17 cellular contexts compared by ENCODE assay signal in genomic region chr11:14070866-14071265, GRCh38.
DNase-seq lines count a peak whose midpoint lies in the region; ATAC-seq, FAIRE-seq and TF ChIP-seq lines count a peak whose summit lies in the region.
"Had no signal": no experiment of that assay in that cellular context is flagged by ENCODE, and none has a peak within 500 bp of the region (broad histone marks: within the 10 kb centered on the region; RNA-seq: fewer than 3 reads in every experiment).

No MANE protein-coding gene starts in this region.

- no peak for TF ChIP-seq RAD21 in A549 (conservative IDR thresholded peaks at IDR 0.05 in 1 of 2, IDR thresholded peaks at IDR 0.05 in 1 of 2)

- no peaks in the 10 kb centered on the region for H3K9me3 ChIP-seq in A549
- H3K9me3 ChIP-seq in stomach, result no peaks in the 10 kb centered on the region
- H3K9me3 ChIP-seq in OCI-LY7 (ENCODE audit: low read length), result no peaks in the 10 kb centered on the region
- H3K9me3 ChIP-seq: BLaER1 treated with 17β-estradiol and CSF1 and Interleukin-3, amounts not matched to agents 10 nM and 100 nM; HAP-1 had no signal

- no peaks in the 10 kb centered on the region for H3K36me3 Mint-ChIP-seq in activated T-cell treated with anti-CD3 and anti-CD28 coated beads, Interleukin-2, amount 50 U/mL, for 72 hours (ENCODE audit: insufficient read depth in 2 of 2)
- H3K36me3 Mint-ChIP-seq: CD8-positive, alpha-beta T cell had no signal

- no peak overlapping the region for H3K4me3 Mint-ChIP-seq in activated T-cell treated with anti-CD3 and anti-CD28 coated beads, Interleukin-2, amount 50 U/mL, for 72 hours
- H3K4me3 Mint-ChIP-seq: B cell; CD8-positive, alpha-beta T cell had no signal

- intact Hi-C loops in stomach (cut with DNase I; ENCODE audit: low total_unique reads) (no loop called here), OCI-LY7 (cut with micrococcal nuclease; ENCODE audit: unreplicated experiment) (loop anchor here (10.0 kb wide), 1 partner anchor 606 kb away; the partner anchor contains the start of gene BTBD10)

- DNase-seq in A549 (ENCODE audit: low read depth in 1 of 2, low spot score in 1 of 2) (no peak), amniotic epithelial cell (ENCODE audit: low read depth) (peak; percentile 32), fibroblast of peridontal ligament (ENCODE audit: extremely low read depth) (peak; percentile 11), omental fat pad (ENCODE audit: low spot score) (no peak), stomach (no peak), OCI-LY7 (ENCODE audit: low spot score) (no peak)
- DNase-seq in activated T-cell treated with anti-CD3 and anti-CD28 coated beads, Interleukin-2, amount 50 U/mL, for 72 hours, result no peak
- DNase-seq: CD8-positive, alpha-beta T cell; DMS 273 treated with DMSO at 0.1 percent for 48 hours; DMS53 had no signal

- no peak for TF ChIP-seq POLR2A in A549 (IDR thresholded peaks at IDR 0.05; ENCODE audit: low read length)
- TF ChIP-seq POLR2A in stomach (IDR thresholded peaks at IDR 0.05), result no peak

- H3K27me3 ChIP-seq in stomach, result no peaks in the 10 kb centered on the region
- H3K27me3 ChIP-seq: BLaER1 treated with 17β-estradiol and CSF1 and Interleukin-3, amounts not matched to agents 10 nM and 100 nM had no signal

- BruUV-seq in OCI-LY7 (replicated peaks; lab: Mats Ljungman, UMichigan), result no TSS peak

- no peaks in the 10 kb centered on the region for H3K4me1 ChIP-seq in A549
- peaks cover 0 to 11% (median 0%) of the 10 kb centered on the region in 4 donors for H3K4me1 ChIP-seq in stomach
- peaks cover 8% of the 10 kb centered on the region for H3K4me1 ChIP-seq in OCI-LY7 (ENCODE audit: insufficient read depth, low read length, poor library complexity, severe bottlenecking)
- H3K4me1 ChIP-seq: HAP-1 had no signal

- TF ChIP-seq EP300 in A549 (IDR thresholded peaks at IDR 0.05), result no peak
- no peak for TF ChIP-seq EP300 in stomach (IDR thresholded peaks at IDR 0.05)

- peaks cover 0 to 3% of the 10 kb centered on the region in 2 donors for H3K9me3 Mint-ChIP-seq in activated T-cell treated with anti-CD3 and anti-CD28 coated beads, Interleukin-2, amount 50 U/mL, for 72 hours
- H3K9me3 Mint-ChIP-seq: CD8-positive, alpha-beta T cell had no signal

- H3K79me2 ChIP-seq in OCI-LY7 (ENCODE audit: insufficient read depth, low read depth, low read length), result no peaks in the 10 kb centered on the region

- H3K4me1 Mint-ChIP-seq in activated T-cell treated with anti-CD3 and anti-CD28 coated beads, Interleukin-2, amount 50 U/mL, for 72 hours (ENCODE audit: low read depth), result peaks cover 35% of the 10 kb centered on the region
- H3K4me1 Mint-ChIP-seq: B cell had no signal

- H3K4me2 ChIP-seq in A549, result no peak overlapping the region
- no peak overlapping the region for H3K4me2 ChIP-seq in OCI-LY7 (ENCODE audit: low read length)
- H3K4me2 ChIP-seq: BLaER1 treated with 17β-estradiol and CSF1 and Interleukin-3, amounts not matched to agents 10 nM and 100 nM had no signal

- ATAC-seq in A549 (no peak), omental fat pad (ENCODE audit: low FRiP score) (peak; percentile 43)
- ATAC-seq in activated T-cell treated with anti-CD3 and anti-CD28 coated beads, Interleukin-2, amount 50 U/mL, for 72 hours (replicated peaks in 1 of 2), result no peak
- ATAC-seq: CD8-positive, alpha-beta T cell had no signal

- H4K20me1 ChIP-seq in OCI-LY7 (ENCODE audit: insufficient read depth, low read length), result no peaks in the 10 kb centered on the region
- H4K20me1 ChIP-seq: BLaER1 treated with 17β-estradiol and CSF1 and Interleukin-3, amounts not matched to agents 10 nM and 100 nM had no signal

- TF ChIP-seq CTCF in A549 (IDR thresholded peaks at IDR 0.05) (no peak), omental fat pad (IDR thresholded peaks at IDR 0.05) (no peak), stomach (IDR thresholded peaks at IDR 0.05) (no peak), OCI-LY7 (conservative IDR thresholded peaks at IDR 0.05; ENCODE audit: low read length) (no peak)

- H3K27ac ChIP-seq in A549, result no peak overlapping the region
- no peak overlapping the region for H3K27ac ChIP-seq in stomach
- no peak overlapping the region for H3K27ac ChIP-seq in OCI-LY7 (ENCODE audit: low read depth, low read length, poor library complexity, severe bottlenecking)
- H3K27ac ChIP-seq: 22Rv1; BLaER1 treated with 17β-estradiol and CSF1 and Interleukin-3, amounts not matched to agents 10 nM and 100 nM had no signal

- H3K36me3 ChIP-seq in stomach (no peaks in the 10 kb centered on the region), OCI-LY7 (ENCODE audit: insufficient read depth, low read length) (no peaks in the 10 kb centered on the region)
- H3K36me3 ChIP-seq: BLaER1 treated with 17β-estradiol and CSF1 and Interleukin-3, amounts not matched to agents 10 nM and 100 nM; HAP-1 had no signal

- POLR2A ChIA-PET in A549 (lab: Yijun Ruan, JAX), result no interaction called here
- POLR2A ChIA-PET in OCI-LY7 (lab: Charles Lee), result no interaction called here

- H3K4me3 ChIP-seq in A549, result no peak overlapping the region
- H3K4me3 ChIP-seq in stomach, result no peak overlapping the region
- H3K4me3 ChIP-seq in OCI-LY7 (ENCODE audit: low read depth, low read length, poor library complexity, severe bottlenecking), result no peak overlapping the region
- H3K4me3 ChIP-seq: BLaER1 treated with 17β-estradiol and CSF1 and Interleukin-3, amounts not matched to agents 10 nM and 100 nM; HAP-1 had no signal

- H3K27me3 Mint-ChIP-seq in activated T-cell treated with anti-CD3 and anti-CD28 coated beads, Interleukin-2, amount 50 U/mL, for 72 hours (ENCODE audit: low read depth), result peaks cover 6% of the 10 kb centered on the region

- H2AFZ ChIP-seq in OCI-LY7 (ENCODE audit: low read length), result no peak overlapping the region

- no peak overlapping the region for H3K27ac Mint-ChIP-seq in activated T-cell treated with anti-CD3 and anti-CD28 coated beads, Interleukin-2, amount 50 U/mL, for 72 hours
- H3K27ac Mint-ChIP-seq: B cell; CD8-positive, alpha-beta T cell had no signal

- CTCF ChIA-PET in A549 (lab: Yijun Ruan, JAX), result interaction anchor here (1.6 kb wide), 1 partner anchor 9 kb away, joined by 5 read pairs; no protein-coding TSS in a partner anchor
- CTCF ChIA-PET in OCI-LY7 (lab: Charles Lee; ENCODE audit: unreplicated experiment), result no interaction called here

- FAIRE-seq in A549 (lab: Jason Lieb, UNC), result peak; percentile 72
- FAIRE-seq: G401.6, GM12891, GM19239 had no signal

- no peaks in the 10 kb centered on the region for H3K9me2 ChIP-seq in OCI-LY7 (ENCODE audit: insufficient read depth, low read length)

TF ChIP-seq in A549, 52 proteins besides CTCF, POLR2A, EP300 and RAD21:
- TF ChIP-seq FOSL2 (IDR thresholded peaks at IDR 0.05) (no peak), FOSL2 (CRISPR knock-in tag; IDR thresholded peaks at IDR 0.05) (no peak), CEBPB (IDR thresholded peaks at IDR 0.05) (no peak), EHMT2 (IDR thresholded peaks at IDR 0.05; ENCODE audit: low read depth) (no peak), E2F6 (IDR thresholded peaks at IDR 0.05; ENCODE audit: borderline replicate concordance, low read depth) (no peak), SREBF2 (IDR thresholded peaks at IDR 0.05) (no peak), HES2 (IDR thresholded peaks at IDR 0.05) (no peak), PBX3 (IDR thresholded peaks at IDR 0.05) (no peak), KDM5A (IDR thresholded peaks at IDR 0.05) (no peak), HEYL (CRISPR knock-in tag; IDR thresholded peaks at IDR 0.05) (no peak), ZFP36 (IDR thresholded peaks at IDR 0.05; ENCODE audit: borderline replicate concordance, partially characterized antibody) (no peak), CHD4 (IDR thresholded peaks at IDR 0.05; ENCODE audit: borderline replicate concordance) (no peak)

Comparison
In these comparisons a context has a peak if more than half of its experiments do, and no peak if none do; other contexts are left out.
1. DNase-seq: peak in amniotic epithelial cell (single experiment) and fibroblast of peridontal ligament (single experiment); none in A549 (0 of 2), omental fat pad (single experiment), stomach (single experiment), activated T-cell treated with anti-CD3 and anti-CD28 coated beads, Interleukin-2, amount 50 U/mL, for 72 hours (0 of 2) and OCI-LY7 (single experiment).